ENCODE assay signal across 8 cellular contexts in genomic region chr10:71623098-71623985, GRCh38.
A peak's percentile ranks its signal among the peaks of the same experiment; 100 is the strongest.
DNase-seq lines count a peak whose midpoint lies in the region; ATAC-seq and TF ChIP-seq lines count a peak whose summit lies in the region.

No MANE protein-coding gene starts in this region.

- H3K27me3 Mint-ChIP-seq in CD14-positive monocyte (ENCODE audit: low read depth in 3 of 3): no peaks in the 10 kb centered on the region

- peaks cover 40% of the 10 kb centered on the region for H3K4me1 Mint-ChIP-seq in CD14-positive monocyte

- no peaks in the 10 kb centered on the region for H3K36me3 ChIP-seq in mesodermal cell (ENCODE audit: control insufficient read depth, insufficient read depth, low read length)

- DNase-seq in CD14-positive monocyte (ENCODE audit: low spot score) (no peak), Kasumi-1 (lab: John Stamatoyannopoulos, UW) (peak; percentile 81 to 83), cardiac fibroblast (ENCODE audit: low read depth in 2 of 2) (peak; percentile 15 to 42), NCI-H2171 treated with DMSO at 0.1 percent for 48 hours (lab: John Stamatoyannopoulos, UW) (no peak)
- no peak for DNase-seq in stimulated activated CD4-positive, alpha-beta T cell treated with anti-CD3 and anti-CD28 coated beads, Interleukin-1b, Interleukin-23, amount 100 ng/mL, for 48 hours
- DNase-seq in activated CD4-positive, alpha-beta T cell treated with anti-CD3 and anti-CD28 coated beads for 4 hours: no peak

- TF ChIP-seq CTCF in CD14-positive monocyte (IDR thresholded peaks at IDR 0.05): peak; percentile 26
- TF ChIP-seq CTCF in cardiac fibroblast (IDR thresholded peaks at IDR 0.05; ENCODE audit: low read depth, low read length): peak; percentile 15

- no peaks in the 10 kb centered on the region for H3K9me3 ChIP-seq in mesodermal cell (ENCODE audit: control insufficient read depth, low read length)

- no peaks in the 10 kb centered on the region for H3K36me3 Mint-ChIP-seq in CD14-positive monocyte

- peak overlapping the region in 2 of 7 donors; percentile 30 to 50 for H3K27ac Mint-ChIP-seq in CD14-positive monocyte

- ATAC-seq in GM18498 (IDR thresholded peaks at IDR 0.05; ENCODE audit: unreplicated experiment): no peak

- H3K4me3 ChIP-seq in cardiac fibroblast (replicated peaks in 1 of 2; ENCODE audit: low read depth in 2 of 2, low read length in 2 of 2) (no peak overlapping the region), mesodermal cell (ENCODE audit: extremely low read depth, insufficient read depth, low read length, poor library complexity, severe bottlenecking) (no peak overlapping the region)

- intact Hi-C loops in CD14-positive monocyte (cut with micrococcal nuclease): no loop called here

- H3K4me1 ChIP-seq in mesodermal cell (ENCODE audit: control insufficient read depth, insufficient read depth, low read length, poor library complexity, severe bottlenecking): peaks cover 37% of the 10 kb centered on the region

- 46 to 57% methylated on average over 10 to 11 of the region's 11 CpGs for WGBS in mesodermal cell (ENCODE audit: insufficient coverage in 2 of 2), 2 experiments

- peak overlapping the region in 1 of 2 donors; percentile 53 for H3K4me3 Mint-ChIP-seq in CD14-positive monocyte

- peak overlapping the region; percentile 95 for H3K27ac ChIP-seq in mesodermal cell (ENCODE audit: low read depth, low read length, severe bottlenecking)

- no peaks in the 10 kb centered on the region for H3K9me3 Mint-ChIP-seq in CD14-positive monocyte

Comparison
In these comparisons a context has a peak if more than half of its experiments do, and no peak if none do; other contexts are left out.
1. DNase-seq: peak in Kasumi-1 (2 of 2) and cardiac fibroblast (2 of 2); none in CD14-positive monocyte (single experiment), stimulated activated CD4-positive, alpha-beta T cell treated with anti-CD3 and anti-CD28 coated beads, Interleukin-1b, Interleukin-23, amount 100 ng/mL, for 48 hours (single experiment), activated CD4-positive, alpha-beta T cell treated with anti-CD3 and anti-CD28 coated beads for 4 hours (0 of 2) and NCI-H2171 treated with DMSO at 0.1 percent for 48 hours (single experiment).